In genomic region chr11:42526366-42526765, GRCh38 we compare ENCODE assay signal across 29 cellular contexts.
"Had no signal": no experiment of that assay in that cellular context is flagged by ENCODE, and none has a peak within 500 bp of the region (broad histone marks: within the 10 kb centered on the region; RNA-seq: fewer than 3 reads in every experiment).

No MANE protein-coding gene starts in this region.

- H3K36me3 ChIP-seq: colonic mucosa, esophagus squamous epithelium, pancreas, prostate gland, sigmoid colon, uterus, WERI-Rb-1 had no signal

- H3K36me3 Mint-ChIP-seq: activated CD4-positive, alpha-beta memory T cell treated with anti-CD3 and anti-CD28 coated beads for 36 hours; activated naive CD4-positive, alpha-beta T cell treated with anti-CD3 and anti-CD28 coated beads, Interleukin-2, amount 10 ng/mL, durations not matched to agents 7 days and 5 days; activated naive CD8-positive, alpha-beta T cell treated with anti-CD3 and anti-CD28 coated beads, Interleukin-2, amount 10 ng/mL, durations not matched to agents 7 days and 5 days; stimulated activated effector memory CD8-positive, alpha-beta T cell treated with anti-CD3 and anti-CD28 coated beads, Interleukin-12 subunit alpha, Interleukin-12 subunit beta, amount 100 ng/mL, for 72 hours; type B pancreatic cell had no signal

- H3K4me3 ChIP-seq: colonic mucosa, esophagus squamous epithelium, hepatocyte, pancreas, prostate gland, sigmoid colon, uterus had no signal

- H3K4me1 ChIP-seq: colonic mucosa, esophagus squamous epithelium, pancreas, prostate gland, sigmoid colon, uterus had no signal

- H3K27me3 ChIP-seq: colonic mucosa, esophagus squamous epithelium, hepatocyte, pancreas, sigmoid colon, uterus had no signal

- H3K27ac ChIP-seq: colonic mucosa, epithelial cell of prostate, esophagus squamous epithelium, hepatocyte, pancreas, prostate gland, sigmoid colon, uterus, WERI-Rb-1 had no signal

- DNase-seq: activated CD4-positive, alpha-beta memory T cell treated with anti-CD3 and anti-CD28 coated beads for 36 hours; activated CD4-positive, alpha-beta T cell treated with anti-CD3 and anti-CD28 coated beads, Interleukin-2, amount 10 ng/mL, durations not matched to agents 24 days and 14 days; activated CD8-positive, alpha-beta memory T cell treated with anti-CD3 and anti-CD28 coated beads, Interleukin-2, amount 50 U/mL, for 4 hours; activated gamma-delta T cell; activated naive CD4-positive, alpha-beta T cell treated with anti-CD3 and anti-CD28 coated beads, Interleukin-2, amount 10 ng/mL, durations not matched to agents 7 days and 5 days; activated naive CD8-positive, alpha-beta T cell treated with anti-CD3 and anti-CD28 coated beads, Interleukin-2, amount 10 ng/mL, durations not matched to agents 7 days and 5 days; activated T-cell treated with anti-CD3 and anti-CD28 coated beads, Interleukin-2, amount 50 U/mL, for 1 hour; amniotic stem cell; colonic mucosa; effector CD8-positive, alpha-beta T cell; esophagus squamous epithelium; foreskin melanocyte; left cardiac atrium; left ventricle myocardium superior; pancreas; sigmoid colon; stimulated activated CD4-positive, alpha-beta T cell treated with anti-CD3 and anti-CD28 coated beads, Interleukin-4, amount 100 ng/mL, for 24 hours; T-helper 9 cell; uterus; WERI-Rb-1 had no signal

- H3K27me3 Mint-ChIP-seq: activated CD4-positive, alpha-beta memory T cell treated with anti-CD3 and anti-CD28 coated beads for 36 hours; activated CD4-positive, alpha-beta T cell treated with anti-CD3 and anti-CD28 coated beads, Interleukin-2, amount 10 ng/mL, durations not matched to agents 24 days and 14 days; activated naive CD4-positive, alpha-beta T cell treated with anti-CD3 and anti-CD28 coated beads, Interleukin-2, amount 10 ng/mL, durations not matched to agents 7 days and 5 days; activated naive CD8-positive, alpha-beta T cell treated with anti-CD3 and anti-CD28 coated beads, Interleukin-2, amount 10 ng/mL, durations not matched to agents 7 days and 5 days; stimulated activated naive CD8-positive, alpha-beta T cell treated with anti-CD3 and anti-CD28 coated beads, Interleukin-15, Interleukin-2, amounts not matched to agents 100 ng/mL and 50 ng/mL, for 24 hours had no signal

- H3K4me1 Mint-ChIP-seq: activated CD4-positive, alpha-beta T cell treated with anti-CD3 and anti-CD28 coated beads, Interleukin-2, amount 10 ng/mL, durations not matched to agents 24 days and 14 days; activated naive CD4-positive, alpha-beta T cell treated with anti-CD3 and anti-CD28 coated beads, Interleukin-2, amount 10 ng/mL, durations not matched to agents 7 days and 5 days; activated naive CD8-positive, alpha-beta T cell treated with anti-CD3 and anti-CD28 coated beads, Interleukin-2, amount 10 ng/mL, durations not matched to agents 7 days and 5 days; stimulated activated effector memory CD8-positive, alpha-beta T cell treated with anti-CD3 and anti-CD28 coated beads, Interleukin-12 subunit alpha, Interleukin-12 subunit beta, amount 100 ng/mL, for 72 hours had no signal

- H3K9me3 ChIP-seq: colonic mucosa, esophagus squamous epithelium, pancreas, prostate gland, sigmoid colon, uterus had no signal

- H3K4me3 Mint-ChIP-seq: activated CD4-positive, alpha-beta memory T cell treated with anti-CD3 and anti-CD28 coated beads for 36 hours; activated CD4-positive, alpha-beta T cell treated with anti-CD3 and anti-CD28 coated beads, Interleukin-2, amount 10 ng/mL, durations not matched to agents 24 days and 14 days; activated naive CD4-positive, alpha-beta T cell treated with anti-CD3 and anti-CD28 coated beads, Interleukin-2, amount 10 ng/mL, durations not matched to agents 7 days and 5 days; activated naive CD8-positive, alpha-beta T cell treated with anti-CD3 and anti-CD28 coated beads, Interleukin-2, amount 10 ng/mL, durations not matched to agents 7 days and 5 days; activated T-helper 1 cell treated with anti-CD3 and anti-CD28 coated beads, Interleukin-12 subunit alpha, Interleukin-12 subunit beta, Interleukin-2, Interleukin-4 antibody, amounts not matched to agents 30 ng/mL and 10 ng/mL and 1 ng/mL, durations not matched to agents 14 hours and 24 hours and 36 hours; neural crest cell; stimulated activated effector memory CD8-positive, alpha-beta T cell treated with anti-CD3 and anti-CD28 coated beads, Interleukin-12 subunit alpha, Interleukin-12 subunit beta, amount 100 ng/mL, for 72 hours; stimulated activated naive CD8-positive, alpha-beta T cell treated with anti-CD3 and anti-CD28 coated beads, Interleukin-15, Interleukin-2, amounts not matched to agents 100 ng/mL and 50 ng/mL, for 24 hours; type B pancreatic cell had no signal

- H3K9me3 Mint-ChIP-seq: activated CD4-positive, alpha-beta T cell treated with anti-CD3 and anti-CD28 coated beads, Interleukin-2, amount 10 ng/mL, durations not matched to agents 24 days and 14 days; activated naive CD4-positive, alpha-beta T cell treated with anti-CD3 and anti-CD28 coated beads, Interleukin-2, amount 10 ng/mL, durations not matched to agents 7 days and 5 days; activated naive CD8-positive, alpha-beta T cell treated with anti-CD3 and anti-CD28 coated beads, Interleukin-2, amount 10 ng/mL, durations not matched to agents 7 days and 5 days; activated T-helper 1 cell treated with anti-CD3 and anti-CD28 coated beads, Interleukin-12 subunit alpha, Interleukin-12 subunit beta, Interleukin-2, Interleukin-4 antibody, amounts not matched to agents 30 ng/mL and 10 ng/mL and 1 ng/mL, durations not matched to agents 14 hours and 24 hours and 36 hours; neural crest cell; type B pancreatic cell had no signal

- ATAC-seq: activated CD4-positive, CD25-positive, alpha-beta regulatory T cell treated with anti-CD3 and anti-CD28 coated beads, Interleukin-2, amount 50 U/mL, for 24 hours; left cardiac atrium; left ventricle myocardium superior; pancreas; stimulated activated effector memory CD8-positive, alpha-beta T cell treated with anti-CD3 and anti-CD28 coated beads, Interleukin-12 subunit alpha, Interleukin-12 subunit beta, amount 100 ng/mL, for 72 hours had no signal

- H3K27ac Mint-ChIP-seq: activated CD4-positive, alpha-beta memory T cell treated with anti-CD3 and anti-CD28 coated beads for 36 hours; activated CD4-positive, alpha-beta T cell treated with anti-CD3 and anti-CD28 coated beads, Interleukin-2, amount 10 ng/mL, durations not matched to agents 24 days and 14 days; activated naive CD4-positive, alpha-beta T cell treated with anti-CD3 and anti-CD28 coated beads, Interleukin-2, amount 10 ng/mL, durations not matched to agents 7 days and 5 days; activated naive CD8-positive, alpha-beta T cell treated with anti-CD3 and anti-CD28 coated beads, Interleukin-2, amount 10 ng/mL, durations not matched to agents 7 days and 5 days; activated T-helper 1 cell treated with anti-CD3 and anti-CD28 coated beads, Interleukin-12 subunit alpha, Interleukin-12 subunit beta, Interleukin-2, Interleukin-4 antibody, amounts not matched to agents 30 ng/mL and 10 ng/mL and 1 ng/mL, durations not matched to agents 14 hours and 24 hours and 36 hours; stimulated activated effector memory CD8-positive, alpha-beta T cell treated with anti-CD3 and anti-CD28 coated beads, Interleukin-12 subunit alpha, Interleukin-12 subunit beta, amount 100 ng/mL, for 72 hours; stimulated activated naive CD8-positive, alpha-beta T cell treated with anti-CD3 and anti-CD28 coated beads, Interleukin-15, Interleukin-2, amounts not matched to agents 100 ng/mL and 50 ng/mL, for 24 hours; type B pancreatic cell had no signal
